In genomic region chr4:158801066-158801465, GRCh38 we compare ENCODE assay signal across 22 cellular contexts. TPM values are rescaled to one million over a fixed set of nuclear protein-coding genes. Genes with fewer than 3 reads are reported as not detected.
A peak's percentile ranks its signal among the peaks of the same experiment; 100 is the strongest.
DNase-seq lines count a peak whose midpoint lies in the region; ATAC-seq and TF ChIP-seq lines count a peak whose summit lies in the region.
"Had no signal": no experiment of that assay in that cellular context is flagged by ENCODE, and none has a peak within 500 bp of the region (broad histone marks: within the 10 kb centered on the region; RNA-seq: fewer than 3 reads in every experiment).

No MANE protein-coding gene starts in this region.

- DNase-seq in Right ventricle myocardium inferior (ENCODE audit: missing footprints): no peak
- no peak for DNase-seq in cardiac septum (ENCODE audit: low spot score)
- DNase-seq in heart right ventricle: no peak
- no peak for DNase-seq in type B pancreatic cell (ENCODE audit: extremely low spot score, unreplicated experiment)
- DNase-seq in posterior vena cava (ENCODE audit: low spot score): no peak
- DNase-seq in HuH-7 (ENCODE audit: low spot score): no peak
- DNase-seq: activated CD4-positive, alpha-beta T cell treated with anti-CD3 and anti-CD28 coated beads, Interleukin-2, amount 10 ng/mL, durations not matched to agents 24 days and 14 days; activated effector memory CD4-positive, alpha-beta T cell treated with Interleukin-2 at 50 U/mL for 16 hours; Calu3; caudate nucleus; NCI-H2081 treated with DMSO at 0.1 percent for 48 hours; NCI-H524 treated with DMSO at 0.1 percent for 48 hours; SHP77; spleen; stimulated activated CD8-positive, alpha-beta memory T cell treated with anti-CD3 and anti-CD28 coated beads, Interleukin-4, amount 100 ng/mL, for 48 hours; T-helper 1 cell had no signal

- no peaks in the 10 kb centered on the region for H3K27me3 ChIP-seq in heart right ventricle
- H3K27me3 ChIP-seq: vagina had no signal

- H3K36me3 Mint-ChIP-seq in type B pancreatic cell: no peaks in the 10 kb centered on the region
- H3K36me3 Mint-ChIP-seq: natural killer cell treated with Interleukin-12 subunit alpha and Interleukin-12 subunit beta and Interleukin-15 and Interleukin-18, amount 100 ng/mL, for 72 hours had no signal

- intact Hi-C loops in Right ventricle myocardium inferior (cut with DNase I): no loop called here
- intact Hi-C loops in cardiac septum (cut with DNase I): no loop called here
- intact Hi-C loops in heart right ventricle (cut with DNase I): loop anchor here in 1 of 10 donors (1.0 to 5.0 kb wide), 2 partner anchors 23 to 41 kb away; no protein-coding TSS in a partner anchor
- intact Hi-C loops in posterior vena cava (cut with DNase I): no loop called here

- no peaks in the 10 kb centered on the region for H3K9me3 Mint-ChIP-seq in type B pancreatic cell
- H3K9me3 Mint-ChIP-seq: activated CD4-positive, alpha-beta T cell treated with anti-CD3 and anti-CD28 coated beads, Interleukin-2, amount 10 ng/mL, durations not matched to agents 24 days and 14 days; natural killer cell treated with Interleukin-12 subunit alpha and Interleukin-12 subunit beta and Interleukin-15 and Interleukin-18, amount 100 ng/mL, for 72 hours had no signal

- H3K9me3 ChIP-seq in heart right ventricle: no peaks in the 10 kb centered on the region
- no peaks in the 10 kb centered on the region for H3K9me3 ChIP-seq in mesodermal cell (ENCODE audit: control insufficient read depth, low read length)
- H3K9me3 ChIP-seq: prostate gland, spleen, vagina had no signal

- H3K27me3 Mint-ChIP-seq in type B pancreatic cell: no peaks in the 10 kb centered on the region
- H3K27me3 Mint-ChIP-seq: activated CD4-positive, alpha-beta T cell treated with anti-CD3 and anti-CD28 coated beads, Interleukin-2, amount 10 ng/mL, durations not matched to agents 24 days and 14 days; natural killer cell treated with Interleukin-12 subunit alpha and Interleukin-12 subunit beta and Interleukin-15 and Interleukin-18, amount 100 ng/mL, for 72 hours had no signal

- peaks cover 26% of the 10 kb centered on the region for H3K4me1 Mint-ChIP-seq in type B pancreatic cell (ENCODE audit: unreplicated experiment)

- H3K36me3 ChIP-seq in heart right ventricle (no peaks in the 10 kb centered on the region), mesodermal cell (ENCODE audit: control insufficient read depth, insufficient read depth, low read length) (no peaks in the 10 kb centered on the region)
- H3K36me3 ChIP-seq: prostate gland, spleen, vagina had no signal

- H3K4me1 ChIP-seq in heart right ventricle: peaks cover 3 to 85% (median 50%) of the 10 kb centered on the region in 9 donors
- peaks cover 16% of the 10 kb centered on the region for H3K4me1 ChIP-seq in mesodermal cell (ENCODE audit: control insufficient read depth, insufficient read depth, low read length, poor library complexity, severe bottlenecking)
- H3K4me1 ChIP-seq: prostate gland had no signal

- H3K4me3 ChIP-seq in heart right ventricle: no peak overlapping the region
- H3K4me3 ChIP-seq in mesodermal cell (ENCODE audit: extremely low read depth, insufficient read depth, low read length, poor library complexity, severe bottlenecking): no peak overlapping the region
- H3K4me3 ChIP-seq: lung, prostate gland, spleen, vagina had no signal

- H3K27ac Mint-ChIP-seq in type B pancreatic cell: peak overlapping the region; percentile 50
- H3K27ac Mint-ChIP-seq: activated CD4-positive, alpha-beta T cell treated with anti-CD3 and anti-CD28 coated beads, Interleukin-2, amount 10 ng/mL, durations not matched to agents 24 days and 14 days; natural killer cell treated with Interleukin-12 subunit alpha and Interleukin-12 subunit beta and Interleukin-15 and Interleukin-18, amount 100 ng/mL, for 72 hours had no signal

- 43 to 66% methylated on average over 4 of the region's 4 CpGs for WGBS in heart right ventricle, 2 donors
- WGBS in mesodermal cell (ENCODE audit: insufficient coverage in 2 of 2), 2 experiments: 100% methylated on average over 3 of the region's 4 CpGs; no CpG with 5 or more reads in 1 of the 2 experiments

- TF ChIP-seq CTCF in heart right ventricle (IDR thresholded peaks at IDR 0.05) (no peak), type B pancreatic cell (conservative IDR thresholded peaks at IDR 0.05) (no peak)

- no peak overlapping the region for H3K4me3 Mint-ChIP-seq in type B pancreatic cell
- H3K4me3 Mint-ChIP-seq: activated CD4-positive, alpha-beta T cell treated with anti-CD3 and anti-CD28 coated beads, Interleukin-2, amount 10 ng/mL, durations not matched to agents 24 days and 14 days; natural killer cell treated with Interleukin-12 subunit alpha and Interleukin-12 subunit beta and Interleukin-15 and Interleukin-18, amount 100 ng/mL, for 72 hours had no signal

- peak overlapping the region in 8 of 10 donors; percentile 10 to 68 (median 44) for H3K27ac ChIP-seq in heart right ventricle
- H3K27ac ChIP-seq in mesodermal cell (ENCODE audit: low read depth, low read length, severe bottlenecking): peak overlapping the region; percentile 42
- H3K27ac ChIP-seq: prostate gland, spleen, vagina had no signal

- ATAC-seq in Right ventricle myocardium inferior (peak; percentile 62), heart right ventricle (peak in 6 of 8 donors; percentile 60 to 76 (median 66)), GM18502 (IDR thresholded peaks at IDR 0.05; ENCODE audit: poor library complexity, unreplicated experiment) (no peak)
- ATAC-seq: natural killer cell treated with Interleukin-12 subunit alpha and Interleukin-12 subunit beta and Interleukin-15 and Interleukin-18, amount 100 ng/mL, for 72 hours had no signal

RNA-seq across cellular contexts. Expression of gene FNIP2, which starts 32.2 kb away (rescaled TPM):
- total RNA-seq in Right ventricle myocardium inferior (46.2 TPM), cardiac septum (38.5 TPM), heart right ventricle (10 to 100 TPM; 34.1 to 89.7 (median 53.4) TPM), type B pancreatic cell (ENCODE audit: low replicate concordance) (31.0 and 36.5 TPM in 2 replicates), posterior vena cava (10 to 100 TPM; 37.9 to 93.0 TPM)
- 10 to 100 TPM in 1 of 2 donors, 1 to 10 TPM in 1; 8.5 to 17.8 TPM for polyA plus RNA-seq in heart right ventricle
- 15.5 TPM for polyA plus RNA-seq in mesodermal cell (2013, experiment 1 of 2)
- 19.4 TPM for polyA plus RNA-seq in mesodermal cell (2013, experiment 2 of 2)
